8 cellular contexts compared by ENCODE assay signal in the genomic region with DNA sequence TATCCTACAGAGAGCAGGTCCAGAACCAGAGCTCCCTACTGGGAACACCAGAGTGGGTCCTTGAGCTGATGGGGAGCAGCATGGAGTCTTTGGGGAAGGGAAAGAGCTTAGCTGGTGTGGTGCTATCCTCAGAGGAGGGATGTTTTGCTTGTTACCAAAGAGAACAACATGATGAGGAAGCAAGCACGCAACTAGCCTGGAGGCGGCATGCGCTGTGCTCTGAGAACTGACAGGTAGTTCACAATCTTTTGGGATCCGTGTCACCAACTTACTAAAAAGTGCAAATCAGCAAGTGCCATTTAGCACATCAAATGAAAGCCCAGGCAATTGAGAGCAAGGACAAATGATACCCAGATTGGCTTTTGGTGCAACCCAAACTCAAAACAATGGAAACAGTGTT.
"Had no signal": no experiment of that assay in that cellular context is flagged by ENCODE, and none has a peak within 500 bp of the region (broad histone marks: within the 10 kb centered on the region; RNA-seq: fewer than 3 reads in every experiment).

No MANE protein-coding gene starts in this region.

- FAIRE-seq: G401.6, GM12878, GM12891, GM12892, GM18507, GM19239 had no signal

- DNase-seq: GDM1, GF-D8 had no signal

- H3K4me3 ChIP-seq: GM12878 had no signal

- ATAC-seq: GM12878 had no signal
